Comparison of ENCODE assay signal across 13 cellular contexts in the genomic region with DNA sequence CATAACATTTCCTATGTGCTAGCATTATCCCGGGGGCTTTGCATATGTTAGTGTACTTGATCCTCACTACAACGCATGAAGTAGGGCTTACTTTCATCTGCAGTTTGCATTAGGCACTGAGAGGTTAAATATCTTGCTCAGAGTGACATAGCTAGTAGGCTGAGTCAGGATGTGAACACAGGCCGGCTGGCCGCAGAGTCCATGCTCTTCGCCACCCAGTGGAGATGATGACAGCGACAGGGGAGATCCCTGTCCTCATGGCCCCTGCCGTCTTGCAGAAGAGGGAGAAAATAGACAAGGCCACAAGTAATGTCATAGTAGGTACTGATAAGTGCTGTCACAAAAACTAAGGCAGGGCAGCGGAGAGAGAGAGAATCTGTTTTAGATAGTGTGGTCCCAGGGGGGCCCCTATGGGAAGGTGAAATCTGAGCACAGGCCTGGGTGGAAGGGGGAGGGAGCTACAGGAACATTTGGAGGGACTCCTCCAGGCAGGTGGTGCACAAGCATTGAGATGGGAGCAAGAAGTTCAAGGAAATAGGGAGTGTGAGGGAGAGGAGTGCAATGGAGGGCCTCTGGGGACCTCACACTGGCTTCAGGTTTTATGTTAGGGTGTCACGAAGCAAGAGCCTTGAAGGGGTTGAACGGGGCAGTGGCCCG. TPM values are rescaled to one million over a fixed set of nuclear protein-coding genes. Genes with fewer than 3 reads are reported as not detected.
DNase-seq lines count a peak whose midpoint lies in the region; ATAC-seq, FAIRE-seq and TF ChIP-seq lines count a peak whose summit lies in the region.
"Had no signal": no experiment of that assay in that cellular context is flagged by ENCODE, and none has a peak within 500 bp of the region (broad histone marks: within the 10 kb centered on the region; RNA-seq: fewer than 3 reads in every experiment).

No MANE protein-coding gene starts in this region.

- no peaks in the 10 kb centered on the region for H4K20me1 ChIP-seq in HepG2 (ENCODE audit: insufficient read depth, low read length)

- no peaks in the 10 kb centered on the region for H3K4me1 ChIP-seq in HepG2 (ENCODE audit: insufficient read depth, low read length)

- H3K27ac Mint-ChIP-seq in chondrocyte (ENCODE audit: unreplicated experiment): peak overlapping the region; percentile 95
- H3K27ac Mint-ChIP-seq: activated naive CD8-positive, alpha-beta T cell; B cell had no signal

- H3K27ac ChIP-seq in HepG2 (ENCODE audit: extremely low read length, insufficient read depth, low read length): no peak overlapping the region
- H3K27ac ChIP-seq: parathyroid adenoma had no signal

- no peaks in the 10 kb centered on the region for H3K79me2 ChIP-seq in HepG2 (ENCODE audit: insufficient read depth, low read length)
- H3K79me2 ChIP-seq: parathyroid adenoma had no signal

- POLR2A ChIA-PET in HepG2 (lab: Yijun Ruan, JAX): interaction anchor here (1.1 kb wide), 1 partner anchor 9 kb away, joined by 3 read pairs; no protein-coding TSS in a partner anchor

- H3K9me3 Mint-ChIP-seq in chondrocyte (ENCODE audit: low read depth): no peaks in the 10 kb centered on the region

- H3K36me3 Mint-ChIP-seq in chondrocyte (ENCODE audit: low read depth): no peaks in the 10 kb centered on the region

- peaks cover 67% of the 10 kb centered on the region for H3K4me1 Mint-ChIP-seq in chondrocyte (ENCODE audit: low read depth)

- H3K4me2 ChIP-seq in HepG2 (ENCODE audit: low read depth, low read length): no peak overlapping the region

- no peak for TF ChIP-seq RAD21 in HepG2 (CRISPR knock-in tag; IDR thresholded peaks at IDR 0.05)

- no peak overlapping the region for H2AFZ ChIP-seq in HepG2 (ENCODE audit: low read length)
- H2AFZ ChIP-seq: parathyroid adenoma had no signal

- intact Hi-C loops in HepG2 (cut with micrococcal nuclease; ENCODE audit: unreplicated experiment): loop anchor here (2.0 kb wide), 2 partner anchors 89 to 189 kb away; no protein-coding TSS in a partner anchor

- no peak for FAIRE-seq in HepG2 (lab: Jason Lieb, UNC)
- FAIRE-seq: G401.6 had no signal

- no peak overlapping the region for H3K9ac ChIP-seq in HepG2 (ENCODE audit: insufficient read depth, low read depth, low read length)
- H3K9ac ChIP-seq: parathyroid adenoma had no signal

- in situ Hi-C loops in HepG2 (cut with HindIII; ENCODE audit: extremely low pct_ligation_motif_present, low pct_unique_long_range_greater_than_20kb): no loop called here

- TF ChIP-seq CTCF in HFF-Myc (IDR thresholded peaks at IDR 0.05; ENCODE audit: low read depth, low read length, missing control alignments) (peak; percentile 17), chondrocyte (IDR thresholded peaks at IDR 0.05) (peak; percentile 68), HepG2 (CRISPR knock-in tag; IDR thresholded peaks at IDR 0.05) (0 out of 2 replicates have a peak, but pooled peaks have one; percentile 13)

- ATAC-seq in HepG2: peak; percentile 47

- H3K4me3 ChIP-seq in HFF-Myc (replicated peaks; ENCODE audit: low read depth, low read length): no peak overlapping the region
- H3K4me3 ChIP-seq in HepG2 (replicated peaks in 1 of 3; ENCODE audit: insufficient read depth in 1 of 3, low read depth in 2 of 3, low read length in 3 of 3): no peak overlapping the region

- WGBS in HepG2 (ENCODE audit: low lambda C conversion rate): 93% methylated on average over 11 of the region's 11 CpGs

- no peaks in the 10 kb centered on the region for H3K27me3 ChIP-seq in HepG2 (ENCODE audit: control insufficient read depth in 1 of 2, insufficient read depth in 2 of 2, low read length in 2 of 2)

- DNase-seq in AG08395 (ENCODE audit: low spot score): peak; percentile 69
- no peak for DNase-seq in HFF-Myc (ENCODE audit: extremely low read depth, low read depth)
- no peak for DNase-seq in chondrocyte (ENCODE audit: low spot score)
- DNase-seq in HepG2 (ENCODE audit: low spot score): no peak
- DNase-seq in foreskin melanocyte: no peak
- DNase-seq in NCI-H1694 treated with DMSO at 0.1 percent for 48 hours (lab: John Stamatoyannopoulos, UW): no peak
- DNase-seq in activated CD4-positive, CD25-positive, alpha-beta regulatory T cell (lab: John Stamatoyannopoulos, UW): no peak
- DNase-seq in activated CD8-positive, alpha-beta memory T cell treated with anti-CD3 and anti-CD28 coated beads, Interleukin-2, amount 50 U/mL, for 4 hours: no peak
- DNase-seq: NCI-H2029 had no signal

- BruUV-seq in HepG2 (replicated peaks; lab: Mats Ljungman, UMichigan): no TSS peak

- no peak for TF ChIP-seq POLR2A in HepG2 (IDR thresholded peaks at IDR 0.05; ENCODE audit: insufficient read depth in 1 of 2, low read depth in 2 of 2, low read length in 2 of 2)

- H3K27me3 Mint-ChIP-seq in chondrocyte (ENCODE audit: low read depth): no peaks in the 10 kb centered on the region
- H3K27me3 Mint-ChIP-seq: activated naive CD8-positive, alpha-beta T cell; B cell had no signal

- CTCF ChIA-PET in HepG2 (lab: Yijun Ruan, JAX; ENCODE audit: low intra/inter-chr PET ratio, low total read pairs): interaction anchor here (0.6 to 3.0 kb wide), 3 partner anchors 89 to 166 kb away, joined by 3 to 19 read pairs (median 15); no protein-coding TSS in a partner anchor

- peak overlapping the region; percentile 52 for H3K4me3 Mint-ChIP-seq in chondrocyte (ENCODE audit: unreplicated experiment)
- H3K4me3 Mint-ChIP-seq: activated naive CD8-positive, alpha-beta T cell; B cell had no signal

- TF ChIP-seq EP300 in HepG2 (IDR thresholded peaks at IDR 0.05; ENCODE audit: low read depth in 2 of 2, low read length in 2 of 2) (no peak), HepG2 (CRISPR knock-in tag; IDR thresholded peaks at IDR 0.05; ENCODE audit: borderline replicate concordance) (no peak)

- H3K36me3 ChIP-seq in HepG2 (replicated peaks in 1 of 2; ENCODE audit: control insufficient read depth in 1 of 2, insufficient read depth in 2 of 2, low read length in 2 of 2): peaks cover 18 to 54% of the 10 kb centered on the region in 2 experiments

- no peaks in the 10 kb centered on the region for H3K9me3 ChIP-seq in HepG2 (ENCODE audit: low read length)

TF ChIP-seq in HepG2, 621 proteins besides CTCF, POLR2A, EP300 and RAD21:
- 0 out of 2 replicates have a peak, but pooled peaks have one; percentile 1 for TF ChIP-seq DNMT1 (CRISPR knock-in tag; IDR thresholded peaks at IDR 0.05)
- TF ChIP-seq ARNTL (CRISPR knock-in tag; IDR thresholded peaks at IDR 0.05): no peak

RNA-seq across cellular contexts. Expression of a gene that starts 46.8 kb away (rescaled TPM):
- total RNA-seq in chondrocyte (18.0 to 23.9 TPM (median 23.3 TPM) in 3 replicates), HepG2 (2016; rRNA removed; fragmentation: Illumina TruSeq; extraction: Trizol) (64.6 and 80.2 TPM in 2 replicates)
- total RNA-seq in HepG2 (2016; cell fraction: cytosol; rRNA removed; fragmentation: Illumina TruSeq; extraction: Trizol; ENCODE audit: low read depth): 73.1 and 82.6 TPM in 2 replicates
- 63.7 and 77.9 TPM in 2 replicates for total RNA-seq in HepG2 (2016; cell fraction: insoluble cytoplasmic fraction; rRNA removed; fragmentation: Illumina TruSeq; extraction: Trizol)
- total RNA-seq in HepG2 (2016; cell fraction: membrane; rRNA removed; fragmentation: Illumina TruSeq; extraction: Trizol): 106 and 122 TPM in 2 replicates
- total RNA-seq in HepG2 (2016; cell fraction: nucleus; rRNA removed; fragmentation: Illumina TruSeq; extraction: Trizol): 32.6 and 33.3 TPM in 2 replicates
- polyA plus RNA-seq in HepG2 (2011; rRNA removed): 57.0 and 67.5 TPM in 2 replicates
- polyA plus RNA-seq in HepG2 (2011; cell fraction: cytosol; rRNA removed): 51.3 and 61.3 TPM in 2 replicates
- 14.6 and 17.6 TPM in 2 replicates for polyA plus RNA-seq in HepG2 (2011; cell fraction: nucleus; rRNA removed)
- polyA plus RNA-seq in HepG2 (2012): 54.2 and 60.4 TPM in 2 replicates
- polyA plus RNA-seq in HepG2 (2016; cell fraction: cytosol; fragmentation: Illumina TruSeq; extraction: Trizol; ENCODE audit: low read depth): 97.6 and 109 TPM in 2 replicates
- 80.7 and 81.4 TPM in 2 replicates for polyA plus RNA-seq in HepG2 (2016; cell fraction: insoluble cytoplasmic fraction; fragmentation: Illumina TruSeq; extraction: Trizol; ENCODE audit: low read depth)
- 106 and 108 TPM in 2 replicates for polyA plus RNA-seq in HepG2 (2016; cell fraction: membrane; fragmentation: Illumina TruSeq; extraction: Trizol; ENCODE audit: low read depth)
- 40.8 and 43.1 TPM in 2 replicates for polyA plus RNA-seq in HepG2 (2016; cell fraction: nucleus; fragmentation: Illumina TruSeq; extraction: Trizol; ENCODE audit: insufficient read depth, low read depth)
- 29.2 and 36.0 TPM in 2 replicates for polyA minus RNA-seq in HepG2 (2011; rRNA and poly(A)+ RNA removed; ENCODE audit: low replicate concordance)
- 18.1 and 22.4 TPM in 2 replicates for polyA minus RNA-seq in HepG2 (2011; cell fraction: cytosol; rRNA and poly(A)+ RNA removed)
- polyA minus RNA-seq in HepG2 (2011; cell fraction: nucleus; rRNA and poly(A)+ RNA removed): 25.2 and 25.4 TPM in 2 replicates

RNA-seq across cellular contexts. Expression of a gene that starts 47.3 kb away (rescaled TPM):
- total RNA-seq in chondrocyte (10.7 to 18.1 TPM (median 11.8 TPM) in 3 replicates), HepG2 (2016; rRNA removed; fragmentation: Illumina TruSeq; extraction: Trizol) (26.0 and 28.0 TPM in 2 replicates)
- total RNA-seq in HepG2 (2016; cell fraction: cytosol; rRNA removed; fragmentation: Illumina TruSeq; extraction: Trizol; ENCODE audit: low read depth): 38.2 and 38.5 TPM in 2 replicates
- total RNA-seq in HepG2 (2016; cell fraction: insoluble cytoplasmic fraction; rRNA removed; fragmentation: Illumina TruSeq; extraction: Trizol): 24.7 and 29.3 TPM in 2 replicates
- total RNA-seq in HepG2 (2016; cell fraction: membrane; rRNA removed; fragmentation: Illumina TruSeq; extraction: Trizol): 21.6 and 25.0 TPM in 2 replicates
- 29.9 and 30.1 TPM in 2 replicates for total RNA-seq in HepG2 (2016; cell fraction: nucleus; rRNA removed; fragmentation: Illumina TruSeq; extraction: Trizol)
- 12.7 and 15.4 TPM in 2 replicates for polyA plus RNA-seq in HepG2 (2011; rRNA removed)
- polyA plus RNA-seq in HepG2 (2011; cell fraction: cytosol; rRNA removed): 12.8 and 14.3 TPM in 2 replicates
- 8.4 and 10.7 TPM in 2 replicates for polyA plus RNA-seq in HepG2 (2011; cell fraction: nucleus; rRNA removed)
- polyA plus RNA-seq in HepG2 (2012): 7.3 and 8.6 TPM in 2 replicates
- 6.3 and 6.7 TPM in 2 replicates for polyA plus RNA-seq in HepG2 (2016; cell fraction: cytosol; fragmentation: Illumina TruSeq; extraction: Trizol; ENCODE audit: low read depth)
- 17.7 and 22.2 TPM in 2 replicates for polyA plus RNA-seq in HepG2 (2016; cell fraction: insoluble cytoplasmic fraction; fragmentation: Illumina TruSeq; extraction: Trizol; ENCODE audit: low read depth)
- polyA plus RNA-seq in HepG2 (2016; cell fraction: membrane; fragmentation: Illumina TruSeq; extraction: Trizol; ENCODE audit: low read depth): 7.8 and 8.7 TPM in 2 replicates
- polyA plus RNA-seq in HepG2 (2016; cell fraction: nucleus; fragmentation: Illumina TruSeq; extraction: Trizol; ENCODE audit: insufficient read depth, low read depth): 9.7 and 11.7 TPM in 2 replicates
- polyA minus RNA-seq in HepG2 (2011; rRNA and poly(A)+ RNA removed; ENCODE audit: low replicate concordance): 53.8 and 71.4 TPM in 2 replicates
- 9.6 and 10.5 TPM in 2 replicates for polyA minus RNA-seq in HepG2 (2011; cell fraction: cytosol; rRNA and poly(A)+ RNA removed)
- polyA minus RNA-seq in HepG2 (2011; cell fraction: nucleus; rRNA and poly(A)+ RNA removed): 54.6 and 59.7 TPM in 2 replicates

Comparison
In these comparisons a context has a peak if more than half of its experiments do, and no peak if none do; other contexts are left out.
1. CTCF ChIP-seq: peak in every context shown above with its lines; median percentile 68 in chondrocyte; 17 in HFF-Myc; 13 in HepG2.